ENCODE assay signal across 22 cellular contexts in genomic region chr2:215571693-215572092, GRCh38.
"Had no signal": no experiment of that assay in that cellular context is flagged by ENCODE, and none has a peak within 500 bp of the region (broad histone marks: within the 10 kb centered on the region; RNA-seq: fewer than 3 reads in every experiment).

No MANE protein-coding gene starts in this region.

- H3K27me3 ChIP-seq: cardiac muscle cell, esophagus muscularis mucosa, gastrocnemius medialis, neutrophil, ovary, thyroid gland, upper lobe of right lung had no signal

- ATAC-seq: activated CD4-positive, CD25-positive, alpha-beta regulatory T cell treated with anti-CD3 and anti-CD28 coated beads, Interleukin-2, amount 50 U/mL, for 24 hours; activated T-cell treated with anti-CD3 and anti-CD28 coated beads, Interleukin-2, amount 50 U/mL, for 72 hours; effector memory CD8-positive, alpha-beta T cell; gastrocnemius medialis; psoas muscle; right cardiac atrium; upper lobe of right lung had no signal

- H3K9me3 ChIP-seq: esophagus muscularis mucosa, gastrocnemius medialis, neutrophil, ovary, psoas muscle, thyroid gland, upper lobe of right lung had no signal

- H3K27ac ChIP-seq: cardiac muscle cell, esophagus muscularis mucosa, gastrocnemius medialis, neutrophil, ovary, psoas muscle, thyroid gland, upper lobe of right lung, VCaP had no signal

- H3K4me1 ChIP-seq: esophagus muscularis mucosa, gastrocnemius medialis, psoas muscle, thyroid gland, upper lobe of right lung had no signal

- DNase-seq: activated CD4-positive, alpha-beta memory T cell treated with anti-CD3 and anti-CD28 coated beads, Interleukin-2, amount 10 ng/mL, durations not matched to agents 7 days and 5 days; activated CD4-positive, alpha-beta T cell treated with anti-CD3 and anti-CD28 coated beads, Interleukin-2, amount 10 ng/mL, durations not matched to agents 24 days and 14 days; activated effector memory CD4-positive, alpha-beta T cell treated with anti-CD3 and anti-CD28 coated beads, Interleukin-2, amount 50 U/mL, for 16 hours; activated naive CD4-positive, alpha-beta T cell treated with anti-CD3 and anti-CD28 coated beads, Interleukin-2, amount 10 ng/mL, durations not matched to agents 7 days and 5 days; activated T-cell treated with anti-CD3 and anti-CD28 coated beads, Interleukin-2, amount 50 U/mL, for 72 hours; amygdala; effector memory CD8-positive, alpha-beta T cell; gastrocnemius medialis; head of caudate nucleus; ovary; psoas muscle; right cardiac atrium; stimulated activated CD4-positive, alpha-beta T cell treated with anti-CD3 and anti-CD28 coated beads, Interleukin-4, amount 100 ng/mL, for 24 hours; stimulated activated naive CD4-positive, alpha-beta T cell treated with Interleukin-2 at 50 U/mL for 16 hours; T1000; thyroid gland; upper lobe of right lung had no signal

- H3K36me3 ChIP-seq: cardiac muscle cell, esophagus muscularis mucosa, gastrocnemius medialis, neutrophil, ovary, thyroid gland, upper lobe of right lung had no signal

- H3K4me3 ChIP-seq: cardiac muscle cell, esophagus muscularis mucosa, gastrocnemius medialis, ovary, psoas muscle, thyroid gland, upper lobe of right lung had no signal
